ENCODE assay signal across 1 cellular context in genomic region chr3:182993486-182994201, GRCh38.
TF ChIP-seq lines count a peak whose summit lies in the region.

No MANE protein-coding gene starts in this region.

TF ChIP-seq in HEK293, 187 proteins besides CTCF, POLR2A, EP300 and RAD21:
- TF ChIP-seq ZNF280D (tag by site-specific recombination; IDR thresholded peaks at IDR 0.05) = 0 out of 2 replicates have a peak, but pooled peaks have one; percentile 23
- peak; percentile 54 for TF ChIP-seq ZNF146 (tag by site-specific recombination; IDR thresholded peaks at IDR 0.05)
TF ChIP-seq in HEK293: peak in this region for 2; not testable (repeated sequence) for 185.
